Comparison of ENCODE assay signal across 14 cellular contexts in genomic region chr9:124283232-124283814, GRCh38. TPM values are rescaled to one million over a fixed set of nuclear protein-coding genes. Genes with fewer than 3 reads are reported as not detected.
DNase-seq lines count a peak whose midpoint lies in the region; ATAC-seq and TF ChIP-seq lines count a peak whose summit lies in the region.
"Had no signal": no experiment of that assay in that cellular context is flagged by ENCODE, and none has a peak within 500 bp of the region (broad histone marks: within the 10 kb centered on the region; RNA-seq: fewer than 3 reads in every experiment).

No MANE protein-coding gene starts in this region.

- H3K4me3 Mint-ChIP-seq in activated T-helper 17 cell treated with anti-CD3 and anti-CD28 coated beads, Interleukin-2, amount 50 U/mL, for 72 hours, result no peak overlapping the region
- H3K4me3 Mint-ChIP-seq in T-helper 17 cell, result no peak overlapping the region

- no TSS peak for BruUV-seq in PC-3 (replicated peaks; lab: Mats Ljungman, UMichigan)

- POLR2A ChIA-PET in PC-3 (lab: Charles Lee; ENCODE audit: unreplicated experiment), result no interaction called here

- H2AFZ ChIP-seq in PC-3 (ENCODE audit: low read length), result no peak overlapping the region

- H3K4me3 ChIP-seq in SJSA1 (no peak overlapping the region), esophagus squamous epithelium (no peak overlapping the region), neutrophil (ENCODE audit: low read depth in 1 of 2, low read length in 1 of 2) (no peak overlapping the region), transverse colon (no peak overlapping the region), PC-3 (ENCODE audit: low read length) (no peak overlapping the region)
- H3K4me3 ChIP-seq: HAP-1 had no signal

- no peak for ATAC-seq in activated T-helper 17 cell treated with anti-CD3 and anti-CD28 coated beads, Interleukin-2, amount 50 U/mL, for 72 hours (replicated peaks)
- ATAC-seq in T-helper 17 cell (no peak), PC-3 (no peak)

- H3K9ac ChIP-seq in PC-3 (ENCODE audit: low read length), result no peak overlapping the region

- no peak overlapping the region for H3K27ac Mint-ChIP-seq in activated T-helper 17 cell treated with anti-CD3 and anti-CD28 coated beads, Interleukin-2, amount 50 U/mL, for 72 hours
- no peak overlapping the region for H3K27ac Mint-ChIP-seq in T-helper 17 cell

- H3K9me2 ChIP-seq in PC-3 (replicated peaks; ENCODE audit: low read length), result no peaks in the 10 kb centered on the region

- H3K27me3 ChIP-seq in SJSA1 (replicated peaks) (no peaks in the 10 kb centered on the region), esophagus squamous epithelium (no peaks in the 10 kb centered on the region), neutrophil (no peaks in the 10 kb centered on the region), transverse colon (no peaks in the 10 kb centered on the region), PC-3 (ENCODE audit: low read length) (no peaks in the 10 kb centered on the region)

- peaks cover 5% of the 10 kb centered on the region for H3K36me3 Mint-ChIP-seq in activated T-helper 17 cell treated with anti-CD3 and anti-CD28 coated beads, Interleukin-2, amount 50 U/mL, for 72 hours (ENCODE audit: low read depth)
- no peaks in the 10 kb centered on the region for H3K36me3 Mint-ChIP-seq in T-helper 17 cell (ENCODE audit: low read depth)

- TF ChIP-seq EP300 in transverse colon (IDR thresholded peaks at IDR 0.05; ENCODE audit: low read depth), result no peak

- CTCF ChIA-PET in PC-3 (lab: Charles Lee), result no interaction called here

- H3K4me1 Mint-ChIP-seq in activated T-helper 17 cell treated with anti-CD3 and anti-CD28 coated beads, Interleukin-2, amount 50 U/mL, for 72 hours, result peaks cover 9% of the 10 kb centered on the region
- H3K4me1 Mint-ChIP-seq in T-helper 17 cell, result peaks cover 17% of the 10 kb centered on the region

- WGBS in esophagus squamous epithelium, 2 donors, result 85 to 96% methylated on average over 4 to 13 of the region's 15 CpGs
- 64% methylated on average over 15 of the region's 15 CpGs; no CpG with 5 or more reads in 1 of the 2 donors for WGBS in transverse colon (ENCODE audit: low coverage in 1 of 2), 2 donors

- H4K20me1 ChIP-seq in PC-3 (ENCODE audit: low read length), result 0 out of 2 replicates have a peak, but pooled peaks cover 5% of the 10 kb centered on the region

- DNase-seq in SJSA1 (ENCODE audit: low read depth in 1 of 2, low spot score in 2 of 2) (no peak), esophagus squamous epithelium (lab: John Stamatoyannopoulos, UW) (no peak), transverse colon (no peak), NCI-H2029 (lab: John Stamatoyannopoulos, UW) (no peak), T-helper 17 cell (no peak), PC-3 (no peak)
- DNase-seq: DMS153; NCI-H2107; stimulated activated naive CD4-positive, alpha-beta T cell treated with Interleukin-2 at 50 U/mL for 16 hours; T1000 had no signal

- peaks cover 91% of the 10 kb centered on the region for H3K79me2 ChIP-seq in PC-3 (ENCODE audit: low read length)

- peaks cover 98% of the 10 kb centered on the region for H3K4me1 ChIP-seq in SJSA1 (replicated peaks)
- peaks cover 15 to 90% (median 71%) of the 10 kb centered on the region in 3 donors for H3K4me1 ChIP-seq in esophagus squamous epithelium
- H3K4me1 ChIP-seq in neutrophil (ENCODE audit: control insufficient read depth in 1 of 2, insufficient read depth in 1 of 2, low read depth in 1 of 2, low read length in 1 of 2), result peaks cover 56 to 70% of the 10 kb centered on the region in 2 experiments
- H3K4me1 ChIP-seq in transverse colon, result peaks cover 49 to 92% (median 69%) of the 10 kb centered on the region in 4 donors
- no peaks in the 10 kb centered on the region for H3K4me1 ChIP-seq in PC-3 (ENCODE audit: insufficient read depth, low read length)
- H3K4me1 ChIP-seq: HAP-1 had no signal

- intact Hi-C loops in esophagus squamous epithelium (cut with DNase I), result no loop called here
- intact Hi-C loops in transverse colon (cut with DNase I; ENCODE audit: low total_unique reads), result no loop called here
- intact Hi-C loops in PC-3 (cut with micrococcal nuclease), result no loop called here

- H3K27me3 Mint-ChIP-seq in activated T-helper 17 cell treated with anti-CD3 and anti-CD28 coated beads, Interleukin-2, amount 50 U/mL, for 72 hours, result no peaks in the 10 kb centered on the region
- no peaks in the 10 kb centered on the region for H3K27me3 Mint-ChIP-seq in T-helper 17 cell

- no peak overlapping the region for H3K4me2 ChIP-seq in PC-3 (ENCODE audit: low read length)

- H3K27ac ChIP-seq in SJSA1, result peak overlapping the region; percentile 75
- H3K27ac ChIP-seq in esophagus squamous epithelium, result peak overlapping the region; percentile 75 to 93 (median 80)
- H3K27ac ChIP-seq in neutrophil, result peak overlapping the region; percentile 68
- peak overlapping the region; percentile 75 to 87 (median 81) for H3K27ac ChIP-seq in transverse colon
- H3K27ac ChIP-seq in PC-3 (ENCODE audit: low read length), result no peak overlapping the region
- H3K27ac ChIP-seq: epithelial cell of prostate had no signal

- H3K36me3 ChIP-seq in SJSA1 (peaks cover 36% of the 10 kb centered on the region), esophagus squamous epithelium (no peaks in the 10 kb centered on the region), neutrophil (peaks cover 17% of the 10 kb centered on the region), transverse colon (no peaks in the 10 kb centered on the region), PC-3 (ENCODE audit: low read depth, low read length) (no peaks in the 10 kb centered on the region)
- H3K36me3 ChIP-seq: HAP-1 had no signal

- TF ChIP-seq POLR2A in esophagus squamous epithelium (IDR thresholded peaks at IDR 0.05), result no peak
- TF ChIP-seq POLR2A in transverse colon (IDR thresholded peaks at IDR 0.05), result no peak

- no peaks in the 10 kb centered on the region for H3K9me3 Mint-ChIP-seq in activated T-helper 17 cell treated with anti-CD3 and anti-CD28 coated beads, Interleukin-2, amount 50 U/mL, for 72 hours

- in situ Hi-C loops in transverse colon (cut with MboI; ENCODE audit: low pct_ligation_motif_present in 1 of 4, low pct_unique_long_range_greater_than_20kb in 1 of 4, low sequenced_read_pairs in 3 of 4), result no loop called here

- no peaks in the 10 kb centered on the region for H3F3A ChIP-seq in PC-3 (ENCODE audit: low read length, unreplicated experiment)

- TF ChIP-seq CTCF in esophagus squamous epithelium (IDR thresholded peaks at IDR 0.05) (no peak), neutrophil (IDR thresholded peaks at IDR 0.05) (no peak), transverse colon (IDR thresholded peaks at IDR 0.05) (no peak), PC-3 (conservative IDR thresholded peaks at IDR 0.05; ENCODE audit: low read depth, low read length) (no peak)

- H3K9me3 ChIP-seq in SJSA1 (replicated peaks) (no peaks in the 10 kb centered on the region), esophagus squamous epithelium (no peaks in the 10 kb centered on the region), neutrophil (no peaks in the 10 kb centered on the region), transverse colon (no peaks in the 10 kb centered on the region), T-helper 17 cell (ENCODE audit: control insufficient read depth, low read length, poor library complexity, severe bottlenecking) (no peaks in the 10 kb centered on the region), PC-3 (ENCODE audit: low read length) (no peaks in the 10 kb centered on the region)
- H3K9me3 ChIP-seq: HAP-1 had no signal

RNA-seq across cellular contexts. Expression of gene NEK6, which starts 25.6 kb away (rescaled TPM):
- total RNA-seq in SJSA1 (2014; rRNA removed; shearing (Covaris generic)), result 32.0 and 35.5 TPM in 2 replicates
- total RNA-seq in esophagus squamous epithelium (10 to 100 TPM in 2 of 4 donors, 1 to 10 TPM in 2; 2.0 to 15.3 (median 7.3) TPM), transverse colon (10 to 100 TPM; 12.3 to 31.1 (median 21.6) TPM), T-helper 17 cell (10 to 100 TPM in 1 of 2 donors, 1 to 10 TPM in 1; 7.8 to 12.7 TPM), PC-3 (2014; rRNA removed) (21.1 and 22.1 TPM in 2 replicates)
- total RNA-seq in activated T-helper 17 cell treated with anti-CD3 and anti-CD28 coated beads, Interleukin-2, amount 50 U/mL, for 72 hours, result 1 to 10 TPM; 6.8 to 7.6 TPM
